In genomic region chr19:14571695-14572490, GRCh38 we compare ENCODE assay signal across 1 cellular context.
TF ChIP-seq lines count a peak whose summit lies in the region.

Gene NDUFB7, minus strand, starts transcription at chr19:14572066. Its CDS starts 66 bp downstream, at chr19:14572000.

TF ChIP-seq in HepG2, 621 proteins besides CTCF, POLR2A, EP300 and RAD21 (continued from another document and continues in another):
- TF ChIP-seq, protein P1, sequence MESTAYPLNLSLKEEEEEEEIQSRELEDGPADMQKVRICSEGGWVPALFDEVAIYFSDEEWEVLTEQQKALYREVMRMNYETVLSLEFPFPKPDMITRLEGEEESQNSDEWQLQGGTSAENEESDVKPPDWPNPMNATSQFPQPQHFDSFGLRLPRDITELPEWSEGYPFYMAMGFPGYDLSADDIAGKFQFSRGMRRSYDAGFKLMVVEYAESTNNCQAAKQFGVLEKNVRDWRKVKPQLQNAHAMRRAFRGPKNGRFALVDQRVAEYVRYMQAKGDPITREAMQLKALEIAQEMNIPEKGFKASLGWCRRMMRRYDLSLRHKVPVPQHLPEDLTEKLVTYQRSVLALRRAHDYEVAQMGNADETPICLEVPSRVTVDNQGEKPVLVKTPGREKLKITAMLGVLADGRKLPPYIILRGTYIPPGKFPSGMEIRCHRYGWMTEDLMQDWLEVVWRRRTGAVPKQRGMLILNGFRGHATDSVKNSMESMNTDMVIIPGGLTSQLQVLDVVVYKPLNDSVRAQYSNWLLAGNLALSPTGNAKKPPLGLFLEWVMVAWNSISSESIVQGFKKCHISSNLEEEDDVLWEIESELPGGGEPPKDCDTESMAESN (CRISPR knock-in tag; conservative IDR thresholded peaks at IDR 0.05): peak; percentile 88
- TF ChIP-seq ZBTB20 (CRISPR knock-in tag; IDR thresholded peaks at IDR 0.05; ENCODE audit: borderline replicate concordance, low read depth) (peak; percentile 45; the same call in 1 of the 2 replicates), SNAI1 (CRISPR knock-in tag; IDR thresholded peaks at IDR 0.05; ENCODE audit: borderline replicate concordance) (no peak), ZNF30 (CRISPR knock-in tag; IDR thresholded peaks at IDR 0.05) (no peak), ZNF737 (CRISPR knock-in tag; IDR thresholded peaks at IDR 0.05; ENCODE audit: borderline replicate concordance) (no peak; the same call in 1 of the 2 replicates), ZNF841 (CRISPR knock-in tag; IDR thresholded peaks at IDR 0.05; ENCODE audit: borderline replicate concordance) (no peak), ARNTL (CRISPR knock-in tag; IDR thresholded peaks at IDR 0.05) (no peak), HNRNPLL (IDR thresholded peaks at IDR 0.05; ENCODE audit: low read depth, low read length, poor library complexity, severe bottlenecking) (peak; percentile 46), REXO4 (CRISPR knock-in tag; IDR thresholded peaks at IDR 0.05; ENCODE audit: borderline replicate concordance) (no peak), KLF15 (CRISPR knock-in tag; IDR thresholded peaks at IDR 0.05; ENCODE audit: borderline replicate concordance) (no peak), KDM5B (CRISPR knock-in tag; IDR thresholded peaks at IDR 0.05; ENCODE audit: borderline replicate concordance) (peak; percentile 84; the same call in 1 of the 2 replicates), NR2C2 (CRISPR knock-in tag; IDR thresholded peaks at IDR 0.05; ENCODE audit: borderline replicate concordance) (peak; percentile 100), ZNF720 (CRISPR knock-in tag; IDR thresholded peaks at IDR 0.05) (no peak), HNRNPL (IDR thresholded peaks at IDR 0.05; ENCODE audit: low read depth, low read length) (peak; percentile 59; the same call in 1 of the 2 replicates), MATR3 (CRISPR knock-in tag; IDR thresholded peaks at IDR 0.05) (no peak), ZNF670 (CRISPR knock-in tag; IDR thresholded peaks at IDR 0.05; ENCODE audit: borderline replicate concordance) (no peak), ZNF17 (CRISPR knock-in tag; IDR thresholded peaks at IDR 0.05) (no peak), ZNF883 (CRISPR knock-in tag; IDR thresholded peaks at IDR 0.05; ENCODE audit: not compliant biosample characterization) (peak; percentile 94), MEIS1 (CRISPR knock-in tag; IDR thresholded peaks at IDR 0.05; ENCODE audit: borderline replicate concordance) (peak; percentile 39; the same call in 1 of the 2 replicates), ZNF251 (CRISPR knock-in tag; IDR thresholded peaks at IDR 0.05) (no peak), ZBTB7A (CRISPR knock-in tag; IDR thresholded peaks at IDR 0.05) (peak; percentile 63; the same call in 1 of the 2 replicates), KDM5A (IDR thresholded peaks at IDR 0.05; ENCODE audit: borderline replicate concordance, low read length) (peak; percentile 97), ZSCAN9 (CRISPR knock-in tag; IDR thresholded peaks at IDR 0.05; ENCODE audit: borderline replicate concordance) (peak; percentile 73), ZNF432 (CRISPR knock-in tag; IDR thresholded peaks at IDR 0.05; ENCODE audit: borderline replicate concordance) (no peak), RNF219 (CRISPR knock-in tag; IDR thresholded peaks at IDR 0.05) (no peak), MED1 (CRISPR knock-in tag; IDR thresholded peaks at IDR 0.05) (peak; percentile 81), DZIP1 (CRISPR knock-in tag; IDR thresholded peaks at IDR 0.05) (peak; percentile 94), LBX2 (CRISPR knock-in tag; IDR thresholded peaks at IDR 0.05; ENCODE audit: borderline replicate concordance) (no peak), ZNF768 (CRISPR knock-in tag; IDR thresholded peaks at IDR 0.05) (peak; percentile 73), KDM3A (CRISPR knock-in tag; IDR thresholded peaks at IDR 0.05; ENCODE audit: low read depth) (peak; percentile 93; the same call in 1 of the 2 replicates), GLI4 (CRISPR knock-in tag; IDR thresholded peaks at IDR 0.05; ENCODE audit: borderline replicate concordance) (peak; percentile 67; the same call in 1 of the 2 replicates), AHR (CRISPR knock-in tag; IDR thresholded peaks at IDR 0.05) (no peak; the same call in none of the 2 replicates), AGO2 (optimal IDR thresholded peaks at IDR 0.05; ENCODE audit: low read depth, low read length) (peak; percentile 70), ELF1 (CRISPR knock-in tag; IDR thresholded peaks at IDR 0.05) (peak; percentile 95), AKAP8 (CRISPR knock-in tag; IDR thresholded peaks at IDR 0.05) (no peak), ZC3H4 (CRISPR knock-in tag; IDR thresholded peaks at IDR 0.05; ENCODE audit: borderline replicate concordance) (no peak; the same call in 1 of the 2 replicates), KLF16 (CRISPR knock-in tag; IDR thresholded peaks at IDR 0.05) (peak in 1 of 2 experiments; percentile 91; a peak in 2 of 4 replicates), DR1 (CRISPR knock-in tag; IDR thresholded peaks at IDR 0.05) (peak; percentile 58), ZNF746 (CRISPR knock-in tag; IDR thresholded peaks at IDR 0.05) (peak; percentile 51; the same call in 1 of the 2 replicates), SNRNP70 (IDR thresholded peaks at IDR 0.05; ENCODE audit: low read depth, low read length) (no peak), CHCHD3 (CRISPR knock-in tag; IDR thresholded peaks at IDR 0.05) (no peak), SKI (IDR thresholded peaks at IDR 0.05; ENCODE audit: partially characterized antibody) (peak; percentile 11), SMARCC2 (IDR thresholded peaks at IDR 0.05) (no peak), KLF11 (CRISPR knock-in tag; IDR thresholded peaks at IDR 0.05) (no peak), MED13 (CRISPR knock-in tag; IDR thresholded peaks at IDR 0.05) (no peak; the same call in 1 of the 2 replicates), JUNB (CRISPR knock-in tag; IDR thresholded peaks at IDR 0.05; ENCODE audit: borderline replicate concordance) (no peak), GATAD1 (CRISPR knock-in tag; IDR thresholded peaks at IDR 0.05) (peak; percentile 98), GATAD2A (CRISPR knock-in tag; IDR thresholded peaks at IDR 0.05) (peak; percentile 81), HOXA7 (CRISPR knock-in tag; IDR thresholded peaks at IDR 0.05) (no peak), MYC (CRISPR knock-in tag; IDR thresholded peaks at IDR 0.05; ENCODE audit: borderline replicate concordance) (peak; percentile 73; the same call in 1 of the 2 replicates), DMAP1 (CRISPR knock-in tag; IDR thresholded peaks at IDR 0.05) (peak; percentile 82), SRSF9 (IDR thresholded peaks at IDR 0.05; ENCODE audit: borderline replicate concordance, insufficient read depth, low read depth, low read length, poor library complexity, severe bottlenecking) (no peak), EHMT2 (IDR thresholded peaks at IDR 0.05; ENCODE audit: borderline replicate concordance, low read depth, low read length) (peak; percentile 63; the same call in 1 of the 2 replicates), ZBTB1 (CRISPR knock-in tag; IDR thresholded peaks at IDR 0.05; ENCODE audit: borderline replicate concordance) (no peak), NFRKB (IDR thresholded peaks at IDR 0.05) (no peak), FOXM1 (CRISPR knock-in tag; IDR thresholded peaks at IDR 0.05) (no peak)
- TF ChIP-seq, protein P2, sequence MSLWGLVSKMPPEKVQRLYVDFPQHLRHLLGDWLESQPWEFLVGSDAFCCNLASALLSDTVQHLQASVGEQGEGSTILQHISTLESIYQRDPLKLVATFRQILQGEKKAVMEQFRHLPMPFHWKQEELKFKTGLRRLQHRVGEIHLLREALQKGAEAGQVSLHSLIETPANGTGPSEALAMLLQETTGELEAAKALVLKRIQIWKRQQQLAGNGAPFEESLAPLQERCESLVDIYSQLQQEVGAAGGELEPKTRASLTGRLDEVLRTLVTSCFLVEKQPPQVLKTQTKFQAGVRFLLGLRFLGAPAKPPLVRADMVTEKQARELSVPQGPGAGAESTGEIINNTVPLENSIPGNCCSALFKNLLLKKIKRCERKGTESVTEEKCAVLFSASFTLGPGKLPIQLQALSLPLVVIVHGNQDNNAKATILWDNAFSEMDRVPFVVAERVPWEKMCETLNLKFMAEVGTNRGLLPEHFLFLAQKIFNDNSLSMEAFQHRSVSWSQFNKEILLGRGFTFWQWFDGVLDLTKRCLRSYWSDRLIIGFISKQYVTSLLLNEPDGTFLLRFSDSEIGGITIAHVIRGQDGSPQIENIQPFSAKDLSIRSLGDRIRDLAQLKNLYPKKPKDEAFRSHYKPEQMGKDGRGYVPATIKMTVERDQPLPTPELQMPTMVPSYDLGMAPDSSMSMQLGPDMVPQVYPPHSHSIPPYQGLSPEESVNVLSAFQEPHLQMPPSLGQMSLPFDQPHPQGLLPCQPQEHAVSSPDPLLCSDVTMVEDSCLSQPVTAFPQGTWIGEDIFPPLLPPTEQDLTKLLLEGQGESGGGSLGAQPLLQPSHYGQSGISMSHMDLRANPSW (CRISPR knock-in tag; IDR thresholded peaks at IDR 0.05; ENCODE audit: borderline replicate concordance): peak; percentile 69; the same call in 1 of the 2 replicates
- TF ChIP-seq, protein P3, sequence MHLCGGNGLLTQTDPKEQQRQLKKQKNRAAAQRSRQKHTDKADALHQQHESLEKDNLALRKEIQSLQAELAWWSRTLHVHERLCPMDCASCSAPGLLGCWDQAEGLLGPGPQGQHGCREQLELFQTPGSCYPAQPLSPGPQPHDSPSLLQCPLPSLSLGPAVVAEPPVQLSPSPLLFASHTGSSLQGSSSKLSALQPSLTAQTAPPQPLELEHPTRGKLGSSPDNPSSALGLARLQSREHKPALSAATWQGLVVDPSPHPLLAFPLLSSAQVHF (CRISPR knock-in tag; IDR thresholded peaks at IDR 0.05): no peak; the same call in 1 of the 2 replicates
- TF ChIP-seq, protein P4, sequence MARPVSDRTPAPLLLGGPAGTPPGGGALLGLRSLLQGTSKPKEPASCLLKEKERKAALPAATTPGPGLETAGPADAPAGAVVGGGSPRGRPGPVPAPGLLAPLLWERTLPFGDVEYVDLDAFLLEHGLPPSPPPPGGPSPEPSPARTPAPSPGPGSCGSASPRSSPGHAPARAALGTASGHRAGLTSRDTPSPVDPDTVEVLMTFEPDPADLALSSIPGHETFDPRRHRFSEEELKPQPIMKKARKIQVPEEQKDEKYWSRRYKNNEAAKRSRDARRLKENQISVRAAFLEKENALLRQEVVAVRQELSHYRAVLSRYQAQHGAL (CRISPR knock-in tag; IDR thresholded peaks at IDR 0.05; ENCODE audit: not compliant biosample characterization): no peak
- TF ChIP-seq, protein P5, sequence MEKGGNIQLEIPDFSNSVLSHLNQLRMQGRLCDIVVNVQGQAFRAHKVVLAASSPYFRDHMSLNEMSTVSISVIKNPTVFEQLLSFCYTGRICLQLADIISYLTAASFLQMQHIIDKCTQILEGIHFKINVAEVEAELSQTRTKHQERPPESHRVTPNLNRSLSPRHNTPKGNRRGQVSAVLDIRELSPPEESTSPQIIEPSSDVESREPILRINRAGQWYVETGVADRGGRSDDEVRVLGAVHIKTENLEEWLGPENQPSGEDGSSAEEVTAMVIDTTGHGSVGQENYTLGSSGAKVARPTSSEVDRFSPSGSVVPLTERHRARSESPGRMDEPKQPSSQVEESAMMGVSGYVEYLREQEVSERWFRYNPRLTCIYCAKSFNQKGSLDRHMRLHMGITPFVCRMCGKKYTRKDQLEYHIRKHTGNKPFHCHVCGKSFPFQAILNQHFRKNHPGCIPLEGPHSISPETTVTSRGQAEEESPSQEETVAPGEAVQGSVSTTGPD (CRISPR knock-in tag; IDR thresholded peaks at IDR 0.05): no peak
- TF ChIP-seq, protein P6, sequence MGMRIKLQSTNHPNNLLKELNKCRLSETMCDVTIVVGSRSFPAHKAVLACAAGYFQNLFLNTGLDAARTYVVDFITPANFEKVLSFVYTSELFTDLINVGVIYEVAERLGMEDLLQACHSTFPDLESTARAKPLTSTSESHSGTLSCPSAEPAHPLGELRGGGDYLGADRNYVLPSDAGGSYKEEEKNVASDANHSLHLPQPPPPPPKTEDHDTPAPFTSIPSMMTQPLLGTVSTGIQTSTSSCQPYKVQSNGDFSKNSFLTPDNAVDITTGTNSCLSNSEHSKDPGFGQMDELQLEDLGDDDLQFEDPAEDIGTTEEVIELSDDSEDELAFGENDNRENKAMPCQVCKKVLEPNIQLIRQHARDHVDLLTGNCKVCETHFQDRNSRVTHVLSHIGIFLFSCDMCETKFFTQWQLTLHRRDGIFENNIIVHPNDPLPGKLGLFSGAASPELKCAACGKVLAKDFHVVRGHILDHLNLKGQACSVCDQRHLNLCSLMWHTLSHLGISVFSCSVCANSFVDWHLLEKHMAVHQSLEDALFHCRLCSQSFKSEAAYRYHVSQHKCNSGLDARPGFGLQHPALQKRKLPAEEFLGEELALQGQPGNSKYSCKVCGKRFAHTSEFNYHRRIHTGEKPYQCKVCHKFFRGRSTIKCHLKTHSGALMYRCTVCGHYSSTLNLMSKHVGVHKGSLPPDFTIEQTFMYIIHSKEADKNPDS (CRISPR knock-in tag; IDR thresholded peaks at IDR 0.05): no peak
